Comparison of ENCODE assay signal across 21 cellular contexts in genomic region chr17:82890339-82890730, GRCh38. TPM values are rescaled to one million over a fixed set of nuclear protein-coding genes. Genes with fewer than 3 reads are reported as not detected.
DNase-seq lines count a peak whose midpoint lies in the region; ATAC-seq, FAIRE-seq and TF ChIP-seq lines count a peak whose summit lies in the region.
"Had no signal": no experiment of that assay in that cellular context is flagged by ENCODE, and none has a peak within 500 bp of the region (broad histone marks: within the 10 kb centered on the region; RNA-seq: fewer than 3 reads in every experiment).

No MANE protein-coding gene starts in this region.

- ATAC-seq in right cardiac atrium (no peak), Right ventricle myocardium superior (ENCODE audit: poor library complexity) (no peak), upper lobe of right lung (peak; percentile 25)
- no peak for ATAC-seq in effector memory CD8-positive, alpha-beta T cell (replicated peaks)
- ATAC-seq: SK-N-SH treated with all-trans-retinoic acid at 6 μM for 48 hours had no signal

- peak overlapping the region; percentile 79 to 89 for H3K27ac Mint-ChIP-seq in effector memory CD8-positive, alpha-beta T cell
- H3K27ac Mint-ChIP-seq in nephron: peak overlapping the region; percentile 86 to 92 (median 91)

- H3K27me3 ChIP-seq in right cardiac atrium (ENCODE audit: control insufficient read depth, insufficient read depth) (no peaks in the 10 kb centered on the region), upper lobe of right lung (no peaks in the 10 kb centered on the region)

- WGBS in right cardiac atrium: 78% methylated on average over 18 of the region's 18 CpGs

- H3K4me3 Mint-ChIP-seq in effector memory CD8-positive, alpha-beta T cell: no peak overlapping the region
- peak overlapping the region in 2 of 3 experiments; percentile 13 to 41 for H3K4me3 Mint-ChIP-seq in nephron
- H3K4me3 Mint-ChIP-seq: brain, naive B cell had no signal

- H3K4me1 ChIP-seq in right cardiac atrium (ENCODE audit: control insufficient read depth, insufficient read depth, low read length) (peaks cover 4% of the 10 kb centered on the region), upper lobe of right lung (peaks cover 52% of the 10 kb centered on the region)

- TF ChIP-seq POLR2A in H54 (IDR thresholded peaks at IDR 0.05; ENCODE audit: low read depth, low read length): no peak

- no peak for FAIRE-seq in H54 (lab: Jason Lieb, UNC)
- FAIRE-seq: islet of Langerhans had no signal

- no peaks in the 10 kb centered on the region for H3K27me3 Mint-ChIP-seq in effector memory CD8-positive, alpha-beta T cell
- H3K27me3 Mint-ChIP-seq in nephron (ENCODE audit: low read depth): no peaks in the 10 kb centered on the region

- no peak overlapping the region for H3K27ac ChIP-seq in right cardiac atrium (ENCODE audit: low read length)
- H3K27ac ChIP-seq in upper lobe of right lung: peak overlapping the region; percentile 86
- H3K27ac ChIP-seq: HL-60 had no signal

- H3K9me3 ChIP-seq in right cardiac atrium (ENCODE audit: control insufficient read depth, low read length): no peaks in the 10 kb centered on the region
- no peaks in the 10 kb centered on the region for H3K9me3 ChIP-seq in upper lobe of right lung

- peak in 2 of 3 donors; percentile 45 to 52 for DNase-seq in right cardiac atrium
- DNase-seq in Right ventricle myocardium superior: no peak
- DNase-seq in effector memory CD8-positive, alpha-beta T cell: no peak
- peak; percentile 84 for DNase-seq in upper lobe of right lung
- no peak for DNase-seq in H54 (ENCODE audit: insufficient read length, low spot score)
- no peak for DNase-seq in midbrain (lab: John Stamatoyannopoulos, UW)
- DNase-seq in iPS-NIHi11 (ENCODE audit: low spot score): no peak
- DNase-seq: ACHN; activated naive CD4-positive, alpha-beta T cell treated with Interleukin-2 at 50 U/mL for 16 hours; DMS 273 treated with DMSO at 0.1 percent for 48 hours; foreskin melanocyte; H7; Karpas-422; naive B cell; retina; stimulated activated CD4-positive, alpha-beta T cell treated with anti-CD3 and anti-CD28 coated beads, Interleukin-2, amount 100 ng/mL, for 48 hours had no signal

- H3K4me1 Mint-ChIP-seq in effector memory CD8-positive, alpha-beta T cell (ENCODE audit: low read depth in 2 of 2): peaks cover 39 to 45% of the 10 kb centered on the region in 2 donors
- peaks cover 75% of the 10 kb centered on the region for H3K4me1 Mint-ChIP-seq in nephron

- no peaks in the 10 kb centered on the region for H3K36me3 ChIP-seq in upper lobe of right lung

- H3K4me3 ChIP-seq in right cardiac atrium (ENCODE audit: low read length): no peak overlapping the region
- H3K4me3 ChIP-seq in upper lobe of right lung: no peak overlapping the region

- peaks cover 34% of the 10 kb centered on the region for H3K36me3 Mint-ChIP-seq in effector memory CD8-positive, alpha-beta T cell (ENCODE audit: insufficient read depth)
- H3K36me3 Mint-ChIP-seq in nephron (ENCODE audit: low read depth): peaks cover 30% of the 10 kb centered on the region

- TF ChIP-seq CTCF in nephron (IDR thresholded peaks at IDR 0.05; ENCODE audit: unreplicated experiment in 3 of 3) (no peak), upper lobe of right lung (IDR thresholded peaks at IDR 0.05) (no peak)

- intact Hi-C loops in right cardiac atrium (cut with DNase I) (no loop called here), Right ventricle myocardium superior (cut with DNase I) (no loop called here), upper lobe of right lung (cut with DNase I) (no loop called here)

- H3K9me3 Mint-ChIP-seq in effector memory CD8-positive, alpha-beta T cell: no peaks in the 10 kb centered on the region
- no peaks in the 10 kb centered on the region for H3K9me3 Mint-ChIP-seq in nephron

RNA-seq across cellular contexts. Expression of gene ZNF750, which starts 50.5 kb away (rescaled TPM):
- total RNA-seq in right cardiac atrium: not detected
- polyA plus RNA-seq in right cardiac atrium: 0.07 TPM
- 0.13 TPM for total RNA-seq in Right ventricle myocardium superior
- 5.6 TPM for total RNA-seq in upper lobe of right lung
- total RNA-seq: H7 had no signal

Comparison
In these comparisons a context has a peak if more than half of its experiments do, and no peak if none do; other contexts are left out.
1. DNase-seq: peak in right cardiac atrium (2 of 3) and upper lobe of right lung (single experiment); none in Right ventricle myocardium superior (single experiment), effector memory CD8-positive, alpha-beta T cell (0 of 3), H54 (single experiment), midbrain (single experiment) and iPS-NIHi11 (single experiment).
2. H3K4me3 Mint-ChIP-seq: peak in nephron (2 of 3); none in effector memory CD8-positive, alpha-beta T cell (0 of 2).